Comparison of ENCODE assay signal across 1 cellular context in genomic region chr18:23437357-23438045, GRCh38.
TF ChIP-seq lines count a peak whose summit lies in the region.

No MANE protein-coding gene starts in this region.

TF ChIP-seq in HepG2, 621 proteins besides CTCF, POLR2A, EP300 and RAD21 (continued from another document and continues in another):
- peak; percentile 69; the same call in 1 of the 2 replicates for TF ChIP-seq ZNF337 (CRISPR knock-in tag; IDR thresholded peaks at IDR 0.05; ENCODE audit: borderline replicate concordance, low read depth)
- TF ChIP-seq ZNF24 (IDR thresholded peaks at IDR 0.05), result no peak
- TF ChIP-seq ZFP1 (CRISPR knock-in tag; IDR thresholded peaks at IDR 0.05), result no peak
- peak; percentile 19; the same call in 1 of the 2 replicates for TF ChIP-seq ZNF788 (CRISPR knock-in tag; IDR thresholded peaks at IDR 0.05; ENCODE audit: borderline replicate concordance)
- TF ChIP-seq ZNF704 (CRISPR knock-in tag; IDR thresholded peaks at IDR 0.05; ENCODE audit: borderline replicate concordance), result peak; percentile 57; the same call in 1 of the 2 replicates
- TF ChIP-seq ZNF703 (CRISPR knock-in tag; IDR thresholded peaks at IDR 0.05; ENCODE audit: borderline replicate concordance), result no peak
- TF ChIP-seq, protein P1, sequence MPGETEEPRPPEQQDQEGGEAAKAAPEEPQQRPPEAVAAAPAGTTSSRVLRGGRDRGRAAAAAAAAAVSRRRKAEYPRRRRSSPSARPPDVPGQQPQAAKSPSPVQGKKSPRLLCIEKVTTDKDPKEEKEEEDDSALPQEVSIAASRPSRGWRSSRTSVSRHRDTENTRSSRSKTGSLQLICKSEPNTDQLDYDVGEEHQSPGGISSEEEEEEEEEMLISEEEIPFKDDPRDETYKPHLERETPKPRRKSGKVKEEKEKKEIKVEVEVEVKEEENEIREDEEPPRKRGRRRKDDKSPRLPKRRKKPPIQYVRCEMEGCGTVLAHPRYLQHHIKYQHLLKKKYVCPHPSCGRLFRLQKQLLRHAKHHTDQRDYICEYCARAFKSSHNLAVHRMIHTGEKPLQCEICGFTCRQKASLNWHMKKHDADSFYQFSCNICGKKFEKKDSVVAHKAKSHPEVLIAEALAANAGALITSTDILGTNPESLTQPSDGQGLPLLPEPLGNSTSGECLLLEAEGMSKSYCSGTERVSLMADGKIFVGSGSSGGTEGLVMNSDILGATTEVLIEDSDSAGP (CRISPR knock-in tag; IDR thresholded peaks at IDR 0.05; ENCODE audit: borderline replicate concordance), result peak; percentile 99
- 0 out of 2 replicates have a peak, but pooled peaks have one; percentile 53 for TF ChIP-seq NFATC3 (CRISPR knock-in tag; IDR thresholded peaks at IDR 0.05)
- peak; percentile 81 for TF ChIP-seq MXD4 (CRISPR knock-in tag; IDR thresholded peaks at IDR 0.05)
- TF ChIP-seq ASH2L (IDR thresholded peaks at IDR 0.05; ENCODE audit: insufficient read length, low read depth, low read length), result peak; percentile 82
- no peak for TF ChIP-seq TCF12 (IDR thresholded peaks at IDR 0.05)
- no peak for TF ChIP-seq TCF12 (CRISPR knock-in tag; IDR thresholded peaks at IDR 0.05)
- TF ChIP-seq KDM3A (CRISPR knock-in tag; IDR thresholded peaks at IDR 0.05; ENCODE audit: low read depth), result peak; percentile 44; the same call in 1 of the 2 replicates
- no peak for TF ChIP-seq ZKSCAN5 (CRISPR knock-in tag; IDR thresholded peaks at IDR 0.05)
- TF ChIP-seq ZNF343 (CRISPR knock-in tag; IDR thresholded peaks at IDR 0.05), result no peak
- peak; percentile 62; the same call in 1 of the 2 replicates for TF ChIP-seq DMAP1 (CRISPR knock-in tag; IDR thresholded peaks at IDR 0.05)
- no peak for TF ChIP-seq PHF21A (CRISPR knock-in tag; IDR thresholded peaks at IDR 0.05)
- TF ChIP-seq REPIN1 (CRISPR knock-in tag; IDR thresholded peaks at IDR 0.05; ENCODE audit: borderline replicate concordance, low read depth), result no peak
- TF ChIP-seq, protein P2, sequence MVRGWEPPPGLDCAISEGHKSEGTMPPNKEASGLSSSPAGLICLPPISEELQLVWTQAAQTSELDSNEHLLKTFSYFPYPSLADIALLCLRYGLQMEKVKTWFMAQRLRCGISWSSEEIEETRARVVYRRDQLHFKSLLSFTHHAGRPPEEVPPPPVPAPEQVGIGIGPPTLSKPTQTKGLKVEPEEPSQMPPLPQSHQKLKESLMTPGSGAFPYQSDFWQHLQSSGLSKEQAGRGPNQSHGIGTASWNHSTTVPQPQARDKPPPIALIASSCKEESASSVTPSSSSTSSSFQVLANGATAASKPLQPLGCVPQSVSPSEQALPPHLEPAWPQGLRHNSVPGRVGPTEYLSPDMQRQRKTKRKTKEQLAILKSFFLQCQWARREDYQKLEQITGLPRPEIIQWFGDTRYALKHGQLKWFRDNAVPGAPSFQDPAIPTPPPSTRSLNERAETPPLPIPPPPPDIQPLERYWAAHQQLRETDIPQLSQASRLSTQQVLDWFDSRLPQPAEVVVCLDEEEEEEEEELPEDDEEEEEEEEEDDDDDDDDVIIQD (CRISPR knock-in tag; IDR thresholded peaks at IDR 0.05; ENCODE audit: low read depth), result no peak
- peak; percentile 78 for TF ChIP-seq ZEB1 (IDR thresholded peaks at IDR 0.05; ENCODE audit: insufficient replicate concordance, low read depth)
- TF ChIP-seq CREM (IDR thresholded peaks at IDR 0.05), result no peak
- no peak for TF ChIP-seq CREM (CRISPR knock-in tag; IDR thresholded peaks at IDR 0.05)
- TF ChIP-seq KDM5B (CRISPR knock-in tag; IDR thresholded peaks at IDR 0.05; ENCODE audit: borderline replicate concordance), result peak; percentile 82; the same call in 1 of the 2 replicates
- TF ChIP-seq, protein P3, sequence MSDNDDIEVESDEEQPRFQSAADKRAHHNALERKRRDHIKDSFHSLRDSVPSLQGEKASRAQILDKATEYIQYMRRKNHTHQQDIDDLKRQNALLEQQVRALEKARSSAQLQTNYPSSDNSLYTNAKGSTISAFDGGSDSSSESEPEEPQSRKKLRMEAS (IDR thresholded peaks at IDR 0.05), result peak; percentile 91
- peak; percentile 59; the same call in 1 of the 2 replicates for TF ChIP-seq PITX1 (CRISPR knock-in tag; IDR thresholded peaks at IDR 0.05)
- TF ChIP-seq RXRA (CRISPR knock-in tag; IDR thresholded peaks at IDR 0.05), result no peak
- TF ChIP-seq PRDM10 (CRISPR knock-in tag; IDR thresholded peaks at IDR 0.05; ENCODE audit: low read depth), result no peak
- 0 out of 2 replicates have a peak, but pooled peaks have one; percentile 44 for TF ChIP-seq ZNF607 (CRISPR knock-in tag; IDR thresholded peaks at IDR 0.05; ENCODE audit: borderline replicate concordance)
- peak; percentile 69 for TF ChIP-seq GATAD1 (CRISPR knock-in tag; IDR thresholded peaks at IDR 0.05)
- TF ChIP-seq KMT2B (CRISPR knock-in tag; IDR thresholded peaks at IDR 0.05), result peak; percentile 80
- peak; percentile 28; the same call in 1 of the 2 replicates for TF ChIP-seq ZNF556 (CRISPR knock-in tag; IDR thresholded peaks at IDR 0.05; ENCODE audit: borderline replicate concordance)
- 0 out of 2 replicates have a peak, but pooled peaks have one; percentile 70 for TF ChIP-seq ZNF33B (CRISPR knock-in tag; IDR thresholded peaks at IDR 0.05)
- peak; percentile 51; the same call in 1 of the 2 replicates for TF ChIP-seq ZNF441 (CRISPR knock-in tag; IDR thresholded peaks at IDR 0.05; ENCODE audit: borderline replicate concordance)
- no peak for TF ChIP-seq PRMT3 (CRISPR knock-in tag; IDR thresholded peaks at IDR 0.05; ENCODE audit: borderline replicate concordance, low read depth)
- peak; percentile 48; the same call in 1 of the 2 replicates for TF ChIP-seq CBX5 (CRISPR knock-in tag; IDR thresholded peaks at IDR 0.05; ENCODE audit: borderline replicate concordance)
- 0 out of 2 replicates have a peak, but pooled peaks have one; percentile 19 for TF ChIP-seq ZNF121 (CRISPR knock-in tag; IDR thresholded peaks at IDR 0.05)
- TF ChIP-seq ZNF780A (CRISPR knock-in tag; IDR thresholded peaks at IDR 0.05), result no peak
- TF ChIP-seq ZNF747 (CRISPR knock-in tag; IDR thresholded peaks at IDR 0.05; ENCODE audit: borderline replicate concordance), result no peak
- TF ChIP-seq NFKB2 (CRISPR knock-in tag; IDR thresholded peaks at IDR 0.05; ENCODE audit: borderline replicate concordance), result peak; percentile 70; the same call in 1 of the 2 replicates
- peak; percentile 62; the same call in 1 of the 2 replicates for TF ChIP-seq GABPB1 (CRISPR knock-in tag; IDR thresholded peaks at IDR 0.05)
- peak; percentile 85 for TF ChIP-seq NFYB (CRISPR knock-in tag; IDR thresholded peaks at IDR 0.05)
- TF ChIP-seq, protein P4, sequence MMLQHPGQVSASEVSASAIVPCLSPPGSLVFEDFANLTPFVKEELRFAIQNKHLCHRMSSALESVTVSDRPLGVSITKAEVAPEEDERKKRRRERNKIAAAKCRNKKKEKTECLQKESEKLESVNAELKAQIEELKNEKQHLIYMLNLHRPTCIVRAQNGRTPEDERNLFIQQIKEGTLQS (CRISPR knock-in tag; IDR thresholded peaks at IDR 0.05), result 0 out of 2 replicates have a peak, but pooled peaks have one; percentile 12
- peak; percentile 78; the same call in 1 of the 2 replicates for TF ChIP-seq ZNF691 (CRISPR knock-in tag; IDR thresholded peaks at IDR 0.05; ENCODE audit: borderline replicate concordance, low read depth)
- peak; percentile 55; the same call in 1 of the 2 replicates for TF ChIP-seq KDM2A (CRISPR knock-in tag; IDR thresholded peaks at IDR 0.05; ENCODE audit: borderline replicate concordance, low read depth)
- TF ChIP-seq, protein P5, sequence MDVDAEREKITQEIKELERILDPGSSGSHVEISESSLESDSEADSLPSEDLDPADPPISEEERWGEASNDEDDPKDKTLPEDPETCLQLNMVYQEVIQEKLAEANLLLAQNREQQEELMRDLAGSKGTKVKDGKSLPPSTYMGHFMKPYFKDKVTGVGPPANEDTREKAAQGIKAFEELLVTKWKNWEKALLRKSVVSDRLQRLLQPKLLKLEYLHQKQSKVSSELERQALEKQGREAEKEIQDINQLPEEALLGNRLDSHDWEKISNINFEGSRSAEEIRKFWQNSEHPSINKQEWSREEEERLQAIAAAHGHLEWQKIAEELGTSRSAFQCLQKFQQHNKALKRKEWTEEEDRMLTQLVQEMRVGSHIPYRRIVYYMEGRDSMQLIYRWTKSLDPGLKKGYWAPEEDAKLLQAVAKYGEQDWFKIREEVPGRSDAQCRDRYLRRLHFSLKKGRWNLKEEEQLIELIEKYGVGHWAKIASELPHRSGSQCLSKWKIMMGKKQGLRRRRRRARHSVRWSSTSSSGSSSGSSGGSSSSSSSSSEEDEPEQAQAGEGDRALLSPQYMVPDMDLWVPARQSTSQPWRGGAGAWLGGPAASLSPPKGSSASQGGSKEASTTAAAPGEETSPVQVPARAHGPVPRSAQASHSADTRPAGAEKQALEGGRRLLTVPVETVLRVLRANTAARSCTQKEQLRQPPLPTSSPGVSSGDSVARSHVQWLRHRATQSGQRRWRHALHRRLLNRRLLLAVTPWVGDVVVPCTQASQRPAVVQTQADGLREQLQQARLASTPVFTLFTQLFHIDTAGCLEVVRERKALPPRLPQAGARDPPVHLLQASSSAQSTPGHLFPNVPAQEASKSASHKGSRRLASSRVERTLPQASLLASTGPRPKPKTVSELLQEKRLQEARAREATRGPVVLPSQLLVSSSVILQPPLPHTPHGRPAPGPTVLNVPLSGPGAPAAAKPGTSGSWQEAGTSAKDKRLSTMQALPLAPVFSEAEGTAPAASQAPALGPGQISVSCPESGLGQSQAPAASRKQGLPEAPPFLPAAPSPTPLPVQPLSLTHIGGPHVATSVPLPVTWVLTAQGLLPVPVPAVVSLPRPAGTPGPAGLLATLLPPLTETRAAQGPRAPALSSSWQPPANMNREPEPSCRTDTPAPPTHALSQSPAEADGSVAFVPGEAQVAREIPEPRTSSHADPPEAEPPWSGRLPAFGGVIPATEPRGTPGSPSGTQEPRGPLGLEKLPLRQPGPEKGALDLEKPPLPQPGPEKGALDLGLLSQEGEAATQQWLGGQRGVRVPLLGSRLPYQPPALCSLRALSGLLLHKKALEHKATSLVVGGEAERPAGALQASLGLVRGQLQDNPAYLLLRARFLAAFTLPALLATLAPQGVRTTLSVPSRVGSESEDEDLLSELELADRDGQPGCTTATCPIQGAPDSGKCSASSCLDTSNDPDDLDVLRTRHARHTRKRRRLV (CRISPR knock-in tag; IDR thresholded peaks at IDR 0.05), result no peak
- peak; percentile 33 for TF ChIP-seq YY1 (IDR thresholded peaks at IDR 0.05; ENCODE audit: insufficient read depth, insufficient replicate concordance, low read depth, low read length)
- TF ChIP-seq ZNF451 (CRISPR knock-in tag; IDR thresholded peaks at IDR 0.05), result 0 out of 2 replicates have a peak, but pooled peaks have one; percentile 66
- TF ChIP-seq ARID2 (CRISPR knock-in tag; IDR thresholded peaks at IDR 0.05; ENCODE audit: borderline replicate concordance), result 0 out of 2 replicates have a peak, but pooled peaks have one; percentile 52
- peak; percentile 68 for TF ChIP-seq IKZF4 (CRISPR knock-in tag; IDR thresholded peaks at IDR 0.05; ENCODE audit: borderline replicate concordance, low read depth, not compliant biosample characterization)
